Comparison of ENCODE assay signal across 8 cellular contexts in the genomic region with DNA sequence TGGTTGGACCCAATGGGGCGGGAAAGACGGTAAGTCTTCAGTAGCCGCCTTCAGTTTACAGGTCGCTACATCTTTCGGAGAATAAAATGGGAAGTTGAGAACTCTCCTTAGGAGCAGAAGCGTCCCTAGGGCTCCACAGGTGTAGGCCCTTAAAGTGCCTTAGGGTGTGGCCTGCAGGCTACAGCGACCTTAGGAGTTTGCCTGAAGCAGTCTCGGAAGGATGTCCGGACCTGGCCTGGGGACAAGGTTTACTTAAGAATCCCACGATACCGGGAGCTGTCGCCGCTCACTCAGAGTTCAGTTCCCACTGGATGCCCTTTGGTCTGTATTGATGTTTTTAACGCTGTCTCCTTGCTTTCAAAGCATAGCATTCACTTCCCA. TPM values are rescaled to one million over a fixed set of nuclear protein-coding genes. Genes with fewer than 3 reads are reported as not detected.
DNase-seq lines count a peak whose midpoint lies in the region; ATAC-seq and TF ChIP-seq lines count a peak whose summit lies in the region.

No MANE protein-coding gene starts in this region.

- H3K27me3 Mint-ChIP-seq in glutamatergic neuron (ENCODE audit: unreplicated experiment), result no peaks in the 10 kb centered on the region

- peak overlapping the region; percentile 98 for H3K4me3 Mint-ChIP-seq in glutamatergic neuron (ENCODE audit: unreplicated experiment)

- H3K4me3 ChIP-seq in HFF-Myc (replicated peaks; ENCODE audit: low read depth, low read length), result peak overlapping the region; percentile 64
- peak overlapping the region; percentile 87 for H3K4me3 ChIP-seq in parathyroid adenoma (ENCODE audit: low read depth, low read length)

- ATAC-seq in HG03521 (IDR thresholded peaks at IDR 0.05; ENCODE audit: unreplicated experiment), result no peak

- no peaks in the 10 kb centered on the region for H3K36me3 Mint-ChIP-seq in glutamatergic neuron (ENCODE audit: unreplicated experiment)

- peaks cover 10% of the 10 kb centered on the region for H3K4me1 Mint-ChIP-seq in glutamatergic neuron (ENCODE audit: low read depth, unreplicated experiment)

- no peaks in the 10 kb centered on the region for H3K9me3 ChIP-seq in parathyroid adenoma (ENCODE audit: control insufficient read depth, low read length)

- H3K9ac ChIP-seq in parathyroid adenoma, result peak overlapping the region; percentile 17

- H3K79me2 ChIP-seq in parathyroid adenoma, result peaks cover 23% of the 10 kb centered on the region

- no peaks in the 10 kb centered on the region for H3K27me3 ChIP-seq in parathyroid adenoma (ENCODE audit: control insufficient read depth, insufficient read depth, low read length)

- H2AFZ ChIP-seq in parathyroid adenoma, result peak overlapping the region; percentile 98

- peak overlapping the region; percentile 94 for H3K27ac Mint-ChIP-seq in glutamatergic neuron (ENCODE audit: unreplicated experiment)

- DNase-seq in NCI-H82 (lab: John Stamatoyannopoulos, UW) (peak; percentile 59), NCI-H82 treated with DMSO at 0.1 percent for 48 hours (lab: John Stamatoyannopoulos, UW; ENCODE audit: unreplicated experiment) (no peak), HFF-Myc (ENCODE audit: extremely low read depth, low read depth) (peak; percentile 24), NCI-H345 treated with DMSO at 0.1 percent for 48 hours (lab: John Stamatoyannopoulos, UW; ENCODE audit: unreplicated experiment) (peak; percentile 18), glutamatergic neuron (peak; percentile 27)
- DNase-seq in activated T-helper 9 cell treated with anti-CD3 and anti-CD28 coated beads, Interleukin-2, amount 50 U/mL, for 16 hours (ENCODE audit: low read depth), result peak; percentile 10

- peak overlapping the region; percentile 89 for H3K4me2 ChIP-seq in parathyroid adenoma (ENCODE audit: low read length)

- H3K27ac ChIP-seq in parathyroid adenoma, result peak overlapping the region; percentile 77

- no peak for TF ChIP-seq CTCF in HFF-Myc (IDR thresholded peaks at IDR 0.05; ENCODE audit: low read depth, low read length, missing control alignments)
- no peak for TF ChIP-seq CTCF in glutamatergic neuron (IDR thresholded peaks at IDR 0.05; ENCODE audit: partially characterized antibody, unreplicated experiment)
- TF ChIP-seq CTCF in parathyroid adenoma (IDR thresholded peaks at IDR 0.05), result no peak

- H3K36me3 ChIP-seq in parathyroid adenoma (ENCODE audit: control insufficient read depth, insufficient read depth, low read length), result no peaks in the 10 kb centered on the region

- peaks cover 5% of the 10 kb centered on the region for H3K4me1 ChIP-seq in parathyroid adenoma

- peaks cover 7% of the 10 kb centered on the region for H3K9me3 Mint-ChIP-seq in glutamatergic neuron (ENCODE audit: unreplicated experiment)

RNA-seq across cellular contexts. Expression of a gene that starts 0.6 kb away (rescaled TPM):
- total RNA-seq in glutamatergic neuron (ENCODE audit: unreplicated experiment), result 34.9 TPM

RNA-seq across cellular contexts. Expression of a gene that starts 14.1 kb away (rescaled TPM):
- not detected for total RNA-seq in glutamatergic neuron (ENCODE audit: unreplicated experiment)
